Comparison of ENCODE assay signal across 14 cellular contexts in genomic region chr4:140038031-140038533, GRCh38.
DNase-seq lines count a peak whose midpoint lies in the region; ATAC-seq, FAIRE-seq and TF ChIP-seq lines count a peak whose summit lies in the region.
"Had no signal": no experiment of that assay in that cellular context is flagged by ENCODE, and none has a peak within 500 bp of the region (broad histone marks: within the 10 kb centered on the region; RNA-seq: fewer than 3 reads in every experiment).

No MANE protein-coding gene starts in this region.

- H3K9me3 Mint-ChIP-seq in HFFc6 = no peaks in the 10 kb centered on the region
- H3K9me3 Mint-ChIP-seq: effector memory CD8-positive, alpha-beta T cell had no signal

- no peaks in the 10 kb centered on the region for H3K27me3 ChIP-seq in left lung
- H3K27me3 ChIP-seq: BLaER1, Peyer's patch had no signal

- 6% methylated on average over 3 of the region's 3 CpGs for WGBS in A549 (ENCODE audit: missing lambda C conversion rate)

- TF ChIP-seq RAD21 in A549 (conservative IDR thresholded peaks at IDR 0.05 in 1 of 2, IDR thresholded peaks at IDR 0.05 in 1 of 2) = no peak

- H3K4me3 Mint-ChIP-seq in HFFc6 = peak overlapping the region; percentile 54
- H3K4me3 Mint-ChIP-seq: activated CD8-positive, alpha-beta memory T cell treated with anti-CD3 and anti-CD28 coated beads, Interleukin-2, amount 10 ng/mL, durations not matched to agents 7 days and 5 days; effector memory CD8-positive, alpha-beta T cell had no signal

- H3K4me2 ChIP-seq in A549 = peak overlapping the region; percentile 93
- H3K4me2 ChIP-seq: BLaER1 had no signal

- H3K9me3 ChIP-seq in A549 (no peaks in the 10 kb centered on the region), left lung (no peaks in the 10 kb centered on the region)
- H3K9me3 ChIP-seq: BLaER1, Peyer's patch had no signal

- no peaks in the 10 kb centered on the region for H3K36me3 ChIP-seq in left lung
- H3K36me3 ChIP-seq: Peyer's patch had no signal

- H3K4me1 Mint-ChIP-seq in HFFc6 (ENCODE audit: low read depth) = peaks cover 29% of the 10 kb centered on the region
- H3K4me1 Mint-ChIP-seq: activated CD8-positive, alpha-beta memory T cell treated with anti-CD3 and anti-CD28 coated beads, Interleukin-2, amount 10 ng/mL, durations not matched to agents 7 days and 5 days had no signal

- DNase-seq in A549 (ENCODE audit: low read depth in 1 of 2, low spot score in 1 of 2) (peak in 1 of 2 experiments; percentile 62), HFFc6 (peak; percentile 3), astrocyte of the spinal cord (ENCODE audit: low read depth, low spot score) (peak; percentile 81), left lung (no peak), NCI-H510A treated with DMSO at 0.1 percent for 48 hours (lab: John Stamatoyannopoulos, UW) (no peak), NCI-H2107 (lab: John Stamatoyannopoulos, UW) (no peak)
- DNase-seq in stimulated activated CD4-positive, alpha-beta T cell treated with anti-CD3 and anti-CD28 coated beads, Interleukin-15, amount 100 ng/mL, for 24 hours = no peak
- DNase-seq: activated CD8-positive, alpha-beta memory T cell treated with anti-CD3 and anti-CD28 coated beads, Interleukin-2, amount 10 ng/mL, durations not matched to agents 7 days and 5 days; effector memory CD8-positive, alpha-beta T cell; NCI-H2029; Peyer's patch had no signal

- H3K36me3 Mint-ChIP-seq in HFFc6 (ENCODE audit: low read depth) = no peaks in the 10 kb centered on the region
- H3K36me3 Mint-ChIP-seq: activated CD8-positive, alpha-beta memory T cell treated with anti-CD3 and anti-CD28 coated beads, Interleukin-2, amount 10 ng/mL, durations not matched to agents 7 days and 5 days had no signal

- TF ChIP-seq CTCF in A549 (IDR thresholded peaks at IDR 0.05) (no peak), HFFc6 (IDR thresholded peaks at IDR 0.05) (no peak), astrocyte of the spinal cord (IDR thresholded peaks at IDR 0.05; ENCODE audit: low read depth, low read length) (no peak), left lung (IDR thresholded peaks at IDR 0.05) (no peak)

- H3K27ac Mint-ChIP-seq in HFFc6 = peak overlapping the region; percentile 84
- H3K27ac Mint-ChIP-seq: activated CD8-positive, alpha-beta memory T cell treated with anti-CD3 and anti-CD28 coated beads, Interleukin-2, amount 10 ng/mL, durations not matched to agents 7 days and 5 days; effector memory CD8-positive, alpha-beta T cell had no signal

- FAIRE-seq in A549 (lab: Jason Lieb, UNC) = no peak
- FAIRE-seq: small intestine had no signal

- H3K4me3 ChIP-seq in A549 (0 out of 3 replicates have a peak overlapping the region, but pooled peaks have one; percentile 18), astrocyte of the spinal cord (ENCODE audit: low read depth, low read length) (no peak overlapping the region), left lung (no peak overlapping the region)
- H3K4me3 ChIP-seq: BLaER1, Peyer's patch had no signal

- intact Hi-C loops in left lung (cut with DNase I) = no loop called here

- ATAC-seq in A549 = peak; percentile 51 to 62
- peak; percentile 43 for ATAC-seq in left lung
- no peak for ATAC-seq in GM18498 (IDR thresholded peaks at IDR 0.05; ENCODE audit: unreplicated experiment)
- ATAC-seq: activated CD8-positive, alpha-beta memory T cell treated with anti-CD3 and anti-CD28 coated beads, Interleukin-2, amount 10 ng/mL, durations not matched to agents 7 days and 5 days; effector memory CD8-positive, alpha-beta T cell had no signal

- in situ Hi-C loops in astrocyte of the spinal cord (cut with HindIII; ENCODE audit: low sequenced_read_pairs) = no loop called here

- peak in 1 of 2 experiments; percentile 34; a peak in 1 of 5 replicates for TF ChIP-seq EP300 in A549 (IDR thresholded peaks at IDR 0.05)

- H3K27ac ChIP-seq in A549 = peak overlapping the region; percentile 96
- no peak overlapping the region for H3K27ac ChIP-seq in left lung
- H3K27ac ChIP-seq: BLaER1 had no signal

- peaks cover 59% of the 10 kb centered on the region for H3K4me1 ChIP-seq in A549
- peaks cover 0 to 22% of the 10 kb centered on the region in 2 donors for H3K4me1 ChIP-seq in left lung

- no peak for TF ChIP-seq POLR2A in A549 (IDR thresholded peaks at IDR 0.05; ENCODE audit: low read length)

- 0 out of 2 replicates have a peak, but pooled peaks cover 1% of the 10 kb centered on the region for H3K27me3 Mint-ChIP-seq in HFFc6 (ENCODE audit: insufficient read depth)

- CTCF ChIA-PET in A549 (lab: Yijun Ruan, JAX) = interaction anchor here (1.0 to 3.1 kb wide), 6 partner anchors 7 to 44 kb away, joined by 3 to 20 read pairs (median 4); no protein-coding TSS in a partner anchor

- POLR2A ChIA-PET in A549 (lab: Yijun Ruan, JAX) = interaction anchor here (1.2 to 3.1 kb wide), 6 partner anchors 11 to 114 kb away, joined by 5 to 26 read pairs (median 6); no protein-coding TSS in a partner anchor

TF ChIP-seq in A549, 52 proteins besides CTCF, POLR2A, EP300 and RAD21:
- TF ChIP-seq USF2 (IDR thresholded peaks at IDR 0.05) = no peak
- TF ChIP-seq CBX8 (IDR thresholded peaks at IDR 0.05) = no peak
- peak; percentile 45; the same call in 1 of the 2 replicates for TF ChIP-seq GATA3 (IDR thresholded peaks at IDR 0.05; ENCODE audit: borderline replicate concordance)

Comparison
In these comparisons a context has a peak if more than half of its experiments do, and no peak if none do; other contexts are left out.
1. DNase-seq: peak in HFFc6 (single experiment) and astrocyte of the spinal cord (single experiment); none in left lung (0 of 2), NCI-H510A treated with DMSO at 0.1 percent for 48 hours (single experiment), stimulated activated CD4-positive, alpha-beta T cell treated with anti-CD3 and anti-CD28 coated beads, Interleukin-15, amount 100 ng/mL, for 24 hours (single experiment) and NCI-H2107 (single experiment).
2. H3K27ac ChIP-seq: peak in A549 (2 of 2); none in left lung (0 of 2).